19 cellular contexts compared by ENCODE assay signal in genomic region chr4:51850294-51850693, GRCh38. TPM values are rescaled to one million over a fixed set of nuclear protein-coding genes. Genes with fewer than 3 reads are reported as not detected.
A peak's percentile ranks its signal among the peaks of the same experiment; 100 is the strongest.
DNase-seq lines count a peak whose midpoint lies in the region; TF ChIP-seq lines count a peak whose summit lies in the region.
"Had no signal": no experiment of that assay in that cellular context is flagged by ENCODE, and none has a peak within 500 bp of the region (broad histone marks: within the 10 kb centered on the region; RNA-seq: fewer than 3 reads in every experiment).

No MANE protein-coding gene starts in this region.

- peaks cover 63% of the 10 kb centered on the region for H3K4me1 Mint-ChIP-seq in neural progenitor cell

- H3K9me3 Mint-ChIP-seq in neural progenitor cell = no peaks in the 10 kb centered on the region
- H3K9me3 Mint-ChIP-seq: HFFc6 had no signal

- peaks cover 50 to 97% (median 80%) of the 10 kb centered on the region in 11 experiments; a peak in 21 of 22 replicates for H4K20me1 ChIP-seq in BLaER1 treated with 17β-estradiol and CSF1 and Interleukin-3, amounts not matched to agents 10 nM and 100 nM
- peaks cover 79% of the 10 kb centered on the region for H4K20me1 ChIP-seq in neural progenitor cell (ENCODE audit: low read depth)

- DNase-seq in esophagus muscularis mucosa (ENCODE audit: extremely low spot score) = peak; percentile 37
- no peak for DNase-seq in neural progenitor cell (ENCODE audit: low spot score)
- DNase-seq in T-helper 2 cell = no peak
- no peak for DNase-seq in inferior parietal cortex (ENCODE audit: extremely low spot score)
- no peak for DNase-seq in activated CD4-positive, alpha-beta T cell treated with anti-CD3 and anti-CD28 coated beads, Interleukin-2, amount 50 U/mL, for 48 hours
- no peak for DNase-seq in activated naive CD4-positive, alpha-beta T cell treated with anti-CD3 and anti-CD28 coated beads, Interleukin-2, amount 50 U/mL, for 16 hours
- DNase-seq: AML-193, HFFc6, MV-4-11, NCI-H1105 treated with DMSO at 0.1 percent for 48 hours, NCI-H2029 treated with DMSO at 0.1 percent for 48 hours, NCI-H226, NCI-H510A treated with DMSO at 0.1 percent for 48 hours, NCI-H748 treated with DMSO at 0.1 percent for 48 hours, SIG-M5 had no signal

- no peak for TF ChIP-seq CTCF in esophagus muscularis mucosa (IDR thresholded peaks at IDR 0.05)
- TF ChIP-seq CTCF in neural progenitor cell (IDR thresholded peaks at IDR 0.05) = no peak

- WGBS in esophagus muscularis mucosa = 84% methylated on average over 4 of the region's 4 CpGs

- intact Hi-C loops in esophagus muscularis mucosa (cut with DNase I) = loop anchor here (5.0 kb wide), 1 partner anchor 47 kb away; no protein-coding TSS in a partner anchor

- H3K27me3 Mint-ChIP-seq in neural progenitor cell (ENCODE audit: insufficient read depth, low read depth) = peaks cover 6% of the 10 kb centered on the region

- peaks cover 5 to 30% (median 15%) of the 10 kb centered on the region in 11 experiments; a peak in 13 of 22 replicates for H3K36me3 ChIP-seq in BLaER1 treated with 17β-estradiol and CSF1 and Interleukin-3, amounts not matched to agents 10 nM and 100 nM
- H3K36me3 ChIP-seq in HUES48 (ENCODE audit: control insufficient read depth, insufficient read depth, low read length) (no peaks in the 10 kb centered on the region), esophagus muscularis mucosa (peaks cover 0 to 6% (median 0%) of the 10 kb centered on the region in 4 donors), neural progenitor cell (no peaks in the 10 kb centered on the region)

- H3K9ac ChIP-seq in BLaER1 treated with 17β-estradiol and CSF1 and Interleukin-3, amounts not matched to agents 10 nM and 100 nM = 0 out of 22 replicates have a peak overlapping the region, but pooled peaks of 1 of the 11 experiments have one; percentile 6
- 0 out of 2 replicates have a peak overlapping the region, but pooled peaks have one; percentile 11 for H3K9ac ChIP-seq in HUES48 (ENCODE audit: low read depth, low read length)
- peak overlapping the region; percentile 10 for H3K9ac ChIP-seq in neural progenitor cell
- H3K9ac ChIP-seq: KMS-11 had no signal

- H2AFZ ChIP-seq in neural progenitor cell (replicated peaks) = no peak overlapping the region

- peaks cover 9% of the 10 kb centered on the region for H3K36me3 Mint-ChIP-seq in neural progenitor cell

- peak overlapping the region in 1 of 11 experiments; percentile 1; a peak in 1 of 22 replicates for H3K27ac ChIP-seq in BLaER1 treated with 17β-estradiol and CSF1 and Interleukin-3, amounts not matched to agents 10 nM and 100 nM
- H3K27ac ChIP-seq in HUES48 (ENCODE audit: low read depth, low read length) = no peak overlapping the region
- peak overlapping the region in 2 of 4 donors; percentile 30 to 42 for H3K27ac ChIP-seq in esophagus muscularis mucosa (replicated peaks in 1 of 4)
- peak overlapping the region; percentile 83 for H3K27ac ChIP-seq in neural progenitor cell
- H3K27ac ChIP-seq: KMS-11 had no signal

- H3K4me3 Mint-ChIP-seq in neural progenitor cell = no peak overlapping the region
- H3K4me3 Mint-ChIP-seq: CD14-positive monocyte, HFFc6 had no signal

- H3K4me1 ChIP-seq in BLaER1 treated with 17β-estradiol and CSF1 and Interleukin-3, amounts not matched to agents 10 nM and 100 nM = peaks cover 42 to 58% (median 48%) of the 10 kb centered on the region in 10 experiments
- H3K4me1 ChIP-seq in HUES48 (ENCODE audit: control insufficient read depth, insufficient read depth, low read length) = peaks cover 71% of the 10 kb centered on the region
- peaks cover 38 to 96% (median 87%) of the 10 kb centered on the region in 4 donors for H3K4me1 ChIP-seq in esophagus muscularis mucosa
- H3K4me1 ChIP-seq in neural progenitor cell = peaks cover 99% of the 10 kb centered on the region

- H3K9me3 ChIP-seq in BLaER1 treated with 17β-estradiol and CSF1 and Interleukin-3, amounts not matched to agents 10 nM and 100 nM (replicated peaks in 1 of 11) = no peaks in the 10 kb centered on the region
- no peaks in the 10 kb centered on the region for H3K9me3 ChIP-seq in HUES48 (ENCODE audit: control insufficient read depth, insufficient read depth, low read length)
- no peaks in the 10 kb centered on the region for H3K9me3 ChIP-seq in esophagus muscularis mucosa
- H3K9me3 ChIP-seq in neural progenitor cell (ENCODE audit: low read depth) = no peaks in the 10 kb centered on the region

- no peaks in the 10 kb centered on the region for H3K27me3 ChIP-seq in BLaER1 treated with 17β-estradiol and CSF1 and Interleukin-3, amounts not matched to agents 10 nM and 100 nM
- H3K27me3 ChIP-seq in HUES48 (ENCODE audit: control insufficient read depth, insufficient read depth, low read length) = no peaks in the 10 kb centered on the region
- no peaks in the 10 kb centered on the region for H3K27me3 ChIP-seq in esophagus muscularis mucosa
- H3K27me3 ChIP-seq in neural progenitor cell = no peaks in the 10 kb centered on the region

- TF ChIP-seq EP300 in esophagus muscularis mucosa (IDR thresholded peaks at IDR 0.05) = no peak

- peak overlapping the region in 7 of 11 experiments; percentile 31 to 54 (median 37); a peak in 9 of 22 replicates for H3K4me2 ChIP-seq in BLaER1 treated with 17β-estradiol and CSF1 and Interleukin-3, amounts not matched to agents 10 nM and 100 nM
- H3K4me2 ChIP-seq in neural progenitor cell = peak overlapping the region; percentile 87
- H3K4me2 ChIP-seq: KMS-11 had no signal

- no peak for TF ChIP-seq POLR2A in esophagus muscularis mucosa (IDR thresholded peaks at IDR 0.05; ENCODE audit: low read depth)

- peaks cover 59% of the 10 kb centered on the region for H3F3A ChIP-seq in neural progenitor cell (ENCODE audit: low read depth)

- H3K4me3 ChIP-seq in BLaER1 treated with 17β-estradiol and CSF1 and Interleukin-3, amounts not matched to agents 10 nM and 100 nM = no peak overlapping the region
- no peak overlapping the region for H3K4me3 ChIP-seq in HUES48 (ENCODE audit: low read depth, low read length)
- H3K4me3 ChIP-seq in esophagus muscularis mucosa = no peak overlapping the region
- no peak overlapping the region for H3K4me3 ChIP-seq in neural progenitor cell

- H3K27ac Mint-ChIP-seq in neural progenitor cell = no peak overlapping the region
- H3K27ac Mint-ChIP-seq: HFFc6 had no signal

- H3K79me2 ChIP-seq in neural progenitor cell (ENCODE audit: low read depth) = peaks cover 100% of the 10 kb centered on the region

RNA-seq across cellular contexts. Expression of gene DCUN1D4, which starts 7.3 kb away (rescaled TPM):
- total RNA-seq in esophagus muscularis mucosa = 10 to 100 TPM; 36.0 to 70.6 (median 51.9) TPM
- total RNA-seq in neural progenitor cell (ENCODE audit: low replicate concordance) = 98.7 and 180 TPM in 2 replicates
